ENCODE assay signal across 8 cellular contexts in the genomic region with DNA sequence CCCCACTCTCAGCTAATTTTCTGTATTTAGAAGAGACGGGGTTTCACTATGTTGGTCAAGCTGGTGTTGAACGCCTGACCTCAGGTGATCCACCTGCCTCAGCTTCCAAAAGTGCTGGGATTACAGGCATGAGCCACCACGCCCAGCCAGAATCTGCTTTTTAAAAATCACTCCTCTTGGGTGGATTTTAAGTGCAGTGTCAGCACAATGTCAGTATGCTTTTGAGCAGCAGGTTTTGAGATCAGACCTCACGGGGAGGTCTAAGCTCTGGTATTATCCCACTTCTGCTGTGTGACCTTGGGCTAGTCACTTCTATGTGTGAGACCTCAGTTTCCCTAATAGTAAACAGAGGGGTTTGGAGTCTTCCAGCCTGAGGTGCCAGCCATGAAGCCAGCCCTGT. TPM values are rescaled to one million over a fixed set of nuclear protein-coding genes. Genes with fewer than 3 reads are reported as not detected.
"Had no signal": no experiment of that assay in that cellular context is flagged by ENCODE, and none has a peak within 500 bp of the region (broad histone marks: within the 10 kb centered on the region; RNA-seq: fewer than 3 reads in every experiment).

No MANE protein-coding gene starts in this region.

- ATAC-seq: GM23338, HCT116 had no signal

- H2AFZ ChIP-seq: GM23338 had no signal

- H3K27ac ChIP-seq: HL-60 had no signal

- DNase-seq: H7, HFFc6, KG1 had no signal

- H3K4me3 ChIP-seq: GM23338, HAP-1 had no signal

- H3K4me1 ChIP-seq: HAP-1 had no signal

- H3K36me3 ChIP-seq: HAP-1 had no signal

- H3K4me2 ChIP-seq: GM23338 had no signal

RNA-seq across cellular contexts. Expression of gene GSC, which starts 51.8 kb away (rescaled TPM):
- total RNA-seq: HFFc6 had no signal
- polyA plus RNA-seq: IgD-negative memory B cell had no signal
